In genomic region chr10:49360271-49361177, GRCh38 we compare ENCODE assay signal across 2 cellular contexts.
TF ChIP-seq lines count a peak whose summit lies in the region.

No MANE protein-coding gene starts in this region.

TF ChIP-seq in K562, 482 proteins besides CTCF, POLR2A, EP300 and RAD21 (continued from another document):
- TF ChIP-seq MITF (IDR thresholded peaks at IDR 0.05), result no peak
- TF ChIP-seq NFIC (IDR thresholded peaks at IDR 0.05), result peak; percentile 35; the same call in 1 of the 2 replicates
- TF ChIP-seq THAP7 (CRISPR knock-in tag; IDR thresholded peaks at IDR 0.05), result no peak

TF ChIP-seq in HEK293T, 16 proteins besides CTCF, POLR2A, EP300 and RAD21 (continued from another document):
- TF ChIP-seq PKNOX1 (IDR thresholded peaks at IDR 0.05), result no peak
